1 cellular context compared by ENCODE assay signal in genomic region chr2:205937193-205937592, GRCh38.
A peak's percentile ranks its signal among the peaks of the same experiment; 100 is the strongest.
TF ChIP-seq lines count a peak whose summit lies in the region.

No MANE protein-coding gene starts in this region.

TF ChIP-seq in HepG2, 621 proteins besides CTCF, POLR2A, EP300 and RAD21 (continued from another document):
- TF ChIP-seq, protein P1, sequence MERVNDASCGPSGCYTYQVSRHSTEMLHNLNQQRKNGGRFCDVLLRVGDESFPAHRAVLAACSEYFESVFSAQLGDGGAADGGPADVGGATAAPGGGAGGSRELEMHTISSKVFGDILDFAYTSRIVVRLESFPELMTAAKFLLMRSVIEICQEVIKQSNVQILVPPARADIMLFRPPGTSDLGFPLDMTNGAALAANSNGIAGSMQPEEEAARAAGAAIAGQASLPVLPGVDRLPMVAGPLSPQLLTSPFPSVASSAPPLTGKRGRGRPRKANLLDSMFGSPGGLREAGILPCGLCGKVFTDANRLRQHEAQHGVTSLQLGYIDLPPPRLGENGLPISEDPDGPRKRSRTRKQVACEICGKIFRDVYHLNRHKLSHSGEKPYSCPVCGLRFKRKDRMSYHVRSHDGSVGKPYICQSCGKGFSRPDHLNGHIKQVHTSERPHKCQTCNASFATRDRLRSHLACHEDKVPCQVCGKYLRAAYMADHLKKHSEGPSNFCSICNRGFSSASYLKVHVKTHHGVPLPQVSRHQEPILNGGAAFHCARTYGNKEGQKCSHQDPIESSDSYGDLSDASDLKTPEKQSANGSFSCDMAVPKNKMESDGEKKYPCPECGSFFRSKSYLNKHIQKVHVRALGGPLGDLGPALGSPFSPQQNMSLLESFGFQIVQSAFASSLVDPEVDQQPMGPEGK (CRISPR knock-in tag; IDR thresholded peaks at IDR 0.05) = 0 out of 2 replicates have a peak, but pooled peaks have one; percentile 44
- no peak for TF ChIP-seq KLF11 (CRISPR knock-in tag; IDR thresholded peaks at IDR 0.05)
- TF ChIP-seq, protein P2, sequence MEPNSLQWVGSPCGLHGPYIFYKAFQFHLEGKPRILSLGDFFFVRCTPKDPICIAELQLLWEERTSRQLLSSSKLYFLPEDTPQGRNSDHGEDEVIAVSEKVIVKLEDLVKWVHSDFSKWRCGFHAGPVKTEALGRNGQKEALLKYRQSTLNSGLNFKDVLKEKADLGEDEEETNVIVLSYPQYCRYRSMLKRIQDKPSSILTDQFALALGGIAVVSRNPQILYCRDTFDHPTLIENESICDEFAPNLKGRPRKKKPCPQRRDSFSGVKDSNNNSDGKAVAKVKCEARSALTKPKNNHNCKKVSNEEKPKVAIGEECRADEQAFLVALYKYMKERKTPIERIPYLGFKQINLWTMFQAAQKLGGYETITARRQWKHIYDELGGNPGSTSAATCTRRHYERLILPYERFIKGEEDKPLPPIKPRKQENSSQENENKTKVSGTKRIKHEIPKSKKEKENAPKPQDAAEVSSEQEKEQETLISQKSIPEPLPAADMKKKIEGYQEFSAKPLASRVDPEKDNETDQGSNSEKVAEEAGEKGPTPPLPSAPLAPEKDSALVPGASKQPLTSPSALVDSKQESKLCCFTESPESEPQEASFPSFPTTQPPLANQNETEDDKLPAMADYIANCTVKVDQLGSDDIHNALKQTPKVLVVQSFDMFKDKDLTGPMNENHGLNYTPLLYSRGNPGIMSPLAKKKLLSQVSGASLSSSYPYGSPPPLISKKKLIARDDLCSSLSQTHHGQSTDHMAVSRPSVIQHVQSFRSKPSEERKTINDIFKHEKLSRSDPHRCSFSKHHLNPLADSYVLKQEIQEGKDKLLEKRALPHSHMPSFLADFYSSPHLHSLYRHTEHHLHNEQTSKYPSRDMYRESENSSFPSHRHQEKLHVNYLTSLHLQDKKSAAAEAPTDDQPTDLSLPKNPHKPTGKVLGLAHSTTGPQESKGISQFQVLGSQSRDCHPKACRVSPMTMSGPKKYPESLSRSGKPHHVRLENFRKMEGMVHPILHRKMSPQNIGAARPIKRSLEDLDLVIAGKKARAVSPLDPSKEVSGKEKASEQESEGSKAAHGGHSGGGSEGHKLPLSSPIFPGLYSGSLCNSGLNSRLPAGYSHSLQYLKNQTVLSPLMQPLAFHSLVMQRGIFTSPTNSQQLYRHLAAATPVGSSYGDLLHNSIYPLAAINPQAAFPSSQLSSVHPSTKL (CRISPR knock-in tag; IDR thresholded peaks at IDR 0.05) = peak; percentile 61; the same call in 1 of the 2 replicates
- peak; percentile 69 for TF ChIP-seq RARA (CRISPR knock-in tag; IDR thresholded peaks at IDR 0.05)
- TF ChIP-seq NFATC3 (CRISPR knock-in tag; IDR thresholded peaks at IDR 0.05) = no peak
- no peak for TF ChIP-seq NONO (IDR thresholded peaks at IDR 0.05)
- no peak for TF ChIP-seq NONO (CRISPR knock-in tag; conservative IDR thresholded peaks at IDR 0.05)
- TF ChIP-seq SSRP1 (CRISPR knock-in tag; IDR thresholded peaks at IDR 0.05) = no peak
- TF ChIP-seq GATAD2A (CRISPR knock-in tag; IDR thresholded peaks at IDR 0.05) = peak; percentile 9; the same call in 1 of the 2 replicates
- no peak for TF ChIP-seq CCDC6 (CRISPR knock-in tag; IDR thresholded peaks at IDR 0.05)
- TF ChIP-seq ZNF607 (CRISPR knock-in tag; IDR thresholded peaks at IDR 0.05; ENCODE audit: borderline replicate concordance) = no peak
- TF ChIP-seq ZNF225 (CRISPR knock-in tag; IDR thresholded peaks at IDR 0.05) = no peak
- peak; percentile 60 for TF ChIP-seq NCOA2 (CRISPR knock-in tag; IDR thresholded peaks at IDR 0.05)
- peak; percentile 62 for TF ChIP-seq NR2F6 (IDR thresholded peaks at IDR 0.05)
- TF ChIP-seq NR2F6 (CRISPR knock-in tag; IDR thresholded peaks at IDR 0.05) = peak; percentile 35; the same call in 1 of the 2 replicates
- no peak for TF ChIP-seq ARID3A (IDR thresholded peaks at IDR 0.05; ENCODE audit: low read depth, low read length)
- TF ChIP-seq NR2F1 (CRISPR knock-in tag; IDR thresholded peaks at IDR 0.05) = peak; percentile 13 to 41; a peak in 1 of 4 replicates
- TF ChIP-seq ZNF317 (CRISPR knock-in tag; IDR thresholded peaks at IDR 0.05) = no peak
- TF ChIP-seq ZFX (CRISPR knock-in tag; IDR thresholded peaks at IDR 0.05; ENCODE audit: low read depth) = no peak
- no peak for TF ChIP-seq IRF1 (CRISPR knock-in tag; IDR thresholded peaks at IDR 0.05; ENCODE audit: low read depth)
- no peak; the same call in 1 of the 2 replicates for TF ChIP-seq SALL1 (CRISPR knock-in tag; IDR thresholded peaks at IDR 0.05)
- 0 out of 2 replicates have a peak, but pooled peaks have one; percentile 22 for TF ChIP-seq CREM (IDR thresholded peaks at IDR 0.05)
- TF ChIP-seq CREM (CRISPR knock-in tag; IDR thresholded peaks at IDR 0.05) = no peak
- TF ChIP-seq MBD4 (IDR thresholded peaks at IDR 0.05; ENCODE audit: borderline replicate concordance, low read length) = no peak
- peak; percentile 6 for TF ChIP-seq TEAD3 (CRISPR knock-in tag; optimal IDR thresholded peaks at IDR 0.05; ENCODE audit: borderline replicate concordance)
- TF ChIP-seq, protein P3, sequence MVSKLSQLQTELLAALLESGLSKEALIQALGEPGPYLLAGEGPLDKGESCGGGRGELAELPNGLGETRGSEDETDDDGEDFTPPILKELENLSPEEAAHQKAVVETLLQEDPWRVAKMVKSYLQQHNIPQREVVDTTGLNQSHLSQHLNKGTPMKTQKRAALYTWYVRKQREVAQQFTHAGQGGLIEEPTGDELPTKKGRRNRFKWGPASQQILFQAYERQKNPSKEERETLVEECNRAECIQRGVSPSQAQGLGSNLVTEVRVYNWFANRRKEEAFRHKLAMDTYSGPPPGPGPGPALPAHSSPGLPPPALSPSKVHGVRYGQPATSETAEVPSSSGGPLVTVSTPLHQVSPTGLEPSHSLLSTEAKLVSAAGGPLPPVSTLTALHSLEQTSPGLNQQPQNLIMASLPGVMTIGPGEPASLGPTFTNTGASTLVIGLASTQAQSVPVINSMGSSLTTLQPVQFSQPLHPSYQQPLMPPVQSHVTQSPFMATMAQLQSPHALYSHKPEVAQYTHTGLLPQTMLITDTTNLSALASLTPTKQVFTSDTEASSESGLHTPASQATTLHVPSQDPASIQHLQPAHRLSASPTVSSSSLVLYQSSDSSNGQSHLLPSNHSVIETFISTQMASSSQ (IDR thresholded peaks at IDR 0.05; ENCODE audit: low read depth) = no peak
- TF ChIP-seq, protein P3 (CRISPR knock-in tag; IDR thresholded peaks at IDR 0.05; ENCODE audit: borderline replicate concordance) = peak; percentile 22; the same call in 1 of the 2 replicates
- TF ChIP-seq PRMT3 (CRISPR knock-in tag; IDR thresholded peaks at IDR 0.05; ENCODE audit: borderline replicate concordance, low read depth) = no peak
- TF ChIP-seq ZNF616 (CRISPR knock-in tag; IDR thresholded peaks at IDR 0.05; ENCODE audit: low read depth) = no peak
- TF ChIP-seq CEBPG (CRISPR knock-in tag; IDR thresholded peaks at IDR 0.05) = no peak
- TF ChIP-seq ZNF644 (CRISPR knock-in tag; IDR thresholded peaks at IDR 0.05; ENCODE audit: low read depth) = no peak
- no peak for TF ChIP-seq NFE2 (CRISPR knock-in tag; IDR thresholded peaks at IDR 0.05)
- TF ChIP-seq IRF2 (CRISPR knock-in tag; IDR thresholded peaks at IDR 0.05) = no peak
- TF ChIP-seq RXRB (CRISPR knock-in tag; IDR thresholded peaks at IDR 0.05; ENCODE audit: borderline replicate concordance) = peak; percentile 71
- no peak for TF ChIP-seq ZNF674 (CRISPR knock-in tag; IDR thresholded peaks at IDR 0.05; ENCODE audit: low read depth)
- peak; percentile 69 for TF ChIP-seq HHEX (CRISPR knock-in tag; IDR thresholded peaks at IDR 0.05)
- TF ChIP-seq BCL6 (CRISPR knock-in tag; IDR thresholded peaks at IDR 0.05) = peak; percentile 98
- no peak for TF ChIP-seq JDP2 (CRISPR knock-in tag; IDR thresholded peaks at IDR 0.05; ENCODE audit: borderline replicate concordance)
- no peak for TF ChIP-seq ZNF44 (CRISPR knock-in tag; IDR thresholded peaks at IDR 0.05)
- no peak for TF ChIP-seq SOX6 (IDR thresholded peaks at IDR 0.05)
- TF ChIP-seq SOX6 (CRISPR knock-in tag; IDR thresholded peaks at IDR 0.05) = peak; percentile 41
- no peak for TF ChIP-seq SOX13 (IDR thresholded peaks at IDR 0.05)
- peak in 1 of 2 experiments; percentile 23; a peak in 1 of 4 replicates for TF ChIP-seq SOX13 (CRISPR knock-in tag; conservative IDR thresholded peaks at IDR 0.05 in 1 of 2, IDR thresholded peaks at IDR 0.05 in 1 of 2)
- no peak for TF ChIP-seq IKZF4 (CRISPR knock-in tag; IDR thresholded peaks at IDR 0.05; ENCODE audit: borderline replicate concordance, low read depth, not compliant biosample characterization)
- 0 out of 2 replicates have a peak, but pooled peaks have one; percentile 32 for TF ChIP-seq HNF4G (IDR thresholded peaks at IDR 0.05; ENCODE audit: borderline replicate concordance, low read depth, low read length)
- no peak for TF ChIP-seq HNF4G (CRISPR knock-in tag; IDR thresholded peaks at IDR 0.05; ENCODE audit: borderline replicate concordance, low read depth)
- TF ChIP-seq SKI (IDR thresholded peaks at IDR 0.05; ENCODE audit: partially characterized antibody) = no peak
- no peak for TF ChIP-seq TBL1XR1 (IDR thresholded peaks at IDR 0.05; ENCODE audit: borderline replicate concordance, low read length, partially characterized antibody)
- no peak for TF ChIP-seq ZNF350 (CRISPR knock-in tag; IDR thresholded peaks at IDR 0.05; ENCODE audit: borderline replicate concordance, low read depth)
- TF ChIP-seq FOXA1 (IDR thresholded peaks at IDR 0.05) = no peak
- TF ChIP-seq FOXA1 (CRISPR knock-in tag; IDR thresholded peaks at IDR 0.05) = peak; percentile 55
- no peak for TF ChIP-seq HOXA9 (CRISPR knock-in tag; IDR thresholded peaks at IDR 0.05; ENCODE audit: borderline replicate concordance)
- TF ChIP-seq ZFP1 (CRISPR knock-in tag; IDR thresholded peaks at IDR 0.05) = no peak
- TF ChIP-seq, protein P4, sequence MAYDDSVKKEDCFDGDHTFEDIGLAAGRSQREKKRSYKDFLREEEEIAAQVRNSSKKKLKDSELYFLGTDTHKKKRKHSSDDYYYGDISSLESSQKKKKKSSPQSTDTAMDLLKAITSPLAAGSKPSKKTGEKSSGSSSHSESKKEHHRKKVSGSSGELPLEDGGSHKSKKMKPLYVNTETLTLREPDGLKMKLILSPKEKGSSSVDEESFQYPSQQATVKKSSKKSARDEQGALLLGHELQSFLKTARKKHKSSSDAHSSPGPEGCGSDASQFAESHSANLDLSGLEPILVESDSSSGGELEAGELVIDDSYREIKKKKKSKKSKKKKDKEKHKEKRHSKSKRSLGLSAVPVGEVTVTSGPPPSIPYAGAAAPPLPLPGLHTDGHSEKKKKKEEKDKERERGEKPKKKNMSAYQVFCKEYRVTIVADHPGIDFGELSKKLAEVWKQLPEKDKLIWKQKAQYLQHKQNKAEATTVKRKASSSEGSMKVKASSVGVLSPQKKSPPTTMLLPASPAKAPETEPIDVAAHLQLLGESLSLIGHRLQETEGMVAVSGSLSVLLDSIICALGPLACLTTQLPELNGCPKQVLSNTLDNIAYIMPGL (CRISPR knock-in tag; IDR thresholded peaks at IDR 0.05; ENCODE audit: borderline replicate concordance in 1 of 2, low read depth in 1 of 2) = no peak
- TF ChIP-seq ZNF33A (CRISPR knock-in tag; IDR thresholded peaks at IDR 0.05; ENCODE audit: borderline replicate concordance) = no peak
- TF ChIP-seq FOSL2 (CRISPR knock-in tag; IDR thresholded peaks at IDR 0.05) = peak; percentile 10; the same call in 1 of the 2 replicates
- peak; percentile 83 for TF ChIP-seq PPARG (CRISPR knock-in tag; conservative IDR thresholded peaks at IDR 0.05)
- TF ChIP-seq, protein P5, sequence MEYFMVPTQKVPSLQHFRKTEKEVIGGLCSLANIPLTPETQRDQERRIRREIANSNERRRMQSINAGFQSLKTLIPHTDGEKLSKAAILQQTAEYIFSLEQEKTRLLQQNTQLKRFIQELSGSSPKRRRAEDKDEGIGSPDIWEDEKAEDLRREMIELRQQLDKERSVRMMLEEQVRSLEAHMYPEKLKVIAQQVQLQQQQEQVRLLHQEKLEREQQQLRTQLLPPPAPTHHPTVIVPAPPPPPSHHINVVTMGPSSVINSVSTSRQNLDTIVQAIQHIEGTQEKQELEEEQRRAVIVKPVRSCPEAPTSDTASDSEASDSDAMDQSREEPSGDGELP (IDR thresholded peaks at IDR 0.05; ENCODE audit: borderline replicate concordance, low read depth) = peak; percentile 91
